Comparison of ENCODE assay signal across 8 cellular contexts in genomic region chr6:105401247-105402089, GRCh38. TPM values are rescaled to one million over a fixed set of nuclear protein-coding genes. Genes with fewer than 3 reads are reported as not detected.
DNase-seq lines count a peak whose midpoint lies in the region; ATAC-seq and TF ChIP-seq lines count a peak whose summit lies in the region.

No MANE protein-coding gene starts in this region.

- H3K4me1 ChIP-seq in PC-9 (replicated peaks; ENCODE audit: insufficient read depth) (peaks cover 20% of the 10 kb centered on the region), esophagus muscularis mucosa (peaks cover 30 to 43% (median 35%) of the 10 kb centered on the region in 4 donors), trophoblast cell (ENCODE audit: control insufficient read depth in 1 of 2, insufficient read depth in 2 of 2, low read length in 2 of 2) (peaks cover 0 to 13% of the 10 kb centered on the region in 2 experiments)

- TF ChIP-seq CTCF in PC-9 (conservative IDR thresholded peaks at IDR 0.05) (no peak), esophagus muscularis mucosa (IDR thresholded peaks at IDR 0.05) (no peak), lower leg skin (IDR thresholded peaks at IDR 0.05) (no peak)

- no peak overlapping the region for H3K14ac ChIP-seq in trophoblast cell (ENCODE audit: low read length)

- H3K36me3 ChIP-seq in PC-9 (ENCODE audit: low read depth) (no peaks in the 10 kb centered on the region), esophagus muscularis mucosa (peaks cover 2 to 8% (median 6%) of the 10 kb centered on the region in 4 donors), trophoblast cell (ENCODE audit: control insufficient read depth in 1 of 2, insufficient read depth in 2 of 2, low read length in 2 of 2) (no peaks in the 10 kb centered on the region)

- H3K4me3 ChIP-seq in PC-9 (peak overlapping the region; percentile 81), esophagus muscularis mucosa (peak overlapping the region; percentile 73 to 87 (median 80)), trophoblast cell (ENCODE audit: low read depth, low read length) (peak overlapping the region; percentile 99), lower leg skin (ENCODE audit: low read depth, poor library complexity, severe bottlenecking) (no peak overlapping the region)

- H3K4me2 ChIP-seq in PC-9: peak overlapping the region; percentile 84
- peak overlapping the region; percentile 75 for H3K4me2 ChIP-seq in trophoblast cell (ENCODE audit: low read length)

- H2BK5ac ChIP-seq in trophoblast cell (ENCODE audit: low read depth, low read length, poor library complexity): no peak overlapping the region

- no peak overlapping the region for H2AK5ac ChIP-seq in trophoblast cell (ENCODE audit: low read length)

- no peak overlapping the region for H2BK12ac ChIP-seq in trophoblast cell (ENCODE audit: low read length)

- peak; percentile 38 for DNase-seq in EH (ENCODE audit: low read depth)
- peak in 1 of 2 experiments; percentile 42 for DNase-seq in PC-9
- DNase-seq in esophagus muscularis mucosa (ENCODE audit: extremely low spot score): no peak
- no peak for DNase-seq in trophoblast cell
- no peak for DNase-seq in sciatic nerve (ENCODE audit: low spot score)
- no peak for DNase-seq in stimulated activated CD4-positive, alpha-beta T cell treated with anti-CD3 and anti-CD28 coated beads, Interleukin-4, amount 100 ng/mL, for 4 hours
- no peak for DNase-seq in lower leg skin (ENCODE audit: low spot score in 2 of 2)

- H3K27me3 ChIP-seq in PC-9 (ENCODE audit: insufficient read depth, low read depth) (no peaks in the 10 kb centered on the region), esophagus muscularis mucosa (no peaks in the 10 kb centered on the region), trophoblast cell (ENCODE audit: insufficient read depth, low read length) (no peaks in the 10 kb centered on the region)

- H3K9ac ChIP-seq in trophoblast cell (ENCODE audit: low read length): no peak overlapping the region

- no peaks in the 10 kb centered on the region for H3K9me2 ChIP-seq in PC-9 (ENCODE audit: insufficient read depth)

- no peak overlapping the region for H3K23ac ChIP-seq in trophoblast cell (ENCODE audit: low read length)

- ATAC-seq in sciatic nerve (no peak), GM21515 (IDR thresholded peaks at IDR 0.05; ENCODE audit: unreplicated experiment) (no peak)

- no peak overlapping the region for H2BK120ac ChIP-seq in trophoblast cell (ENCODE audit: insufficient read depth, low read length, poor library complexity)

- POLR2A ChIA-PET in PC-9 (lab: Charles Lee; ENCODE audit: unreplicated experiment): no interaction called here

- 68% methylated on average over 8 of the region's 8 CpGs for WGBS in esophagus muscularis mucosa
- WGBS in trophoblast cell (ENCODE audit: extremely low coverage, insufficient coverage, insufficient read length): no CpG with 5 or more reads among the region's 8 CpGs
- WGBS in lower leg skin, 2 donors: 60 to 66% methylated on average over 8 of the region's 8 CpGs

- H3K79me2 ChIP-seq in PC-9 (ENCODE audit: low read depth) (peaks cover 53% of the 10 kb centered on the region), trophoblast cell (ENCODE audit: control insufficient read depth, insufficient read depth, low read length, poor library complexity) (peaks cover 13% of the 10 kb centered on the region)

- CTCF ChIA-PET in PC-9 (lab: Charles Lee): interaction anchor here (0.6 to 1.6 kb wide), 3 partner anchors 12 to 130 kb away, joined by 3 to 4 read pairs (median 4); no protein-coding TSS in a partner anchor

- peaks cover 12% of the 10 kb centered on the region; the same call in 1 of the 2 replicates for H4K20me1 ChIP-seq in PC-9 (ENCODE audit: insufficient read depth)

- H3K4ac ChIP-seq in trophoblast cell (ENCODE audit: low read depth, low read length): peak overlapping the region; percentile 41

- no peak overlapping the region for H4K12ac ChIP-seq in trophoblast cell (ENCODE audit: low read depth, low read length)

- no peaks in the 10 kb centered on the region for H3K9me3 ChIP-seq in PC-9 (ENCODE audit: insufficient read depth, low read depth)
- no peaks in the 10 kb centered on the region for H3K9me3 ChIP-seq in esophagus muscularis mucosa
- H3K9me3 ChIP-seq in trophoblast cell (ENCODE audit: insufficient read depth, low read depth, low read length): no peaks in the 10 kb centered on the region

- H4K8ac ChIP-seq in trophoblast cell (ENCODE audit: low read depth, low read length): no peak overlapping the region

- no peak overlapping the region for H3K18ac ChIP-seq in trophoblast cell (ENCODE audit: low read length)

- no peak for TF ChIP-seq POLR2A in esophagus muscularis mucosa (IDR thresholded peaks at IDR 0.05; ENCODE audit: low read depth)
- no peak for TF ChIP-seq POLR2A in lower leg skin (IDR thresholded peaks at IDR 0.05)

- intact Hi-C loops in PC-9 (cut with micrococcal nuclease; ENCODE audit: unreplicated experiment) (loop anchor here (2.0 kb wide), 2 partner anchors 27 to 75 kb away; no protein-coding TSS in a partner anchor), esophagus muscularis mucosa (cut with DNase I) (loop anchor here (5.0 to 10.0 kb wide), 4 partner anchors 84 to 407 kb away; a partner anchor contains a TSS), sciatic nerve (cut with DNase I) (loop anchor here (10.0 kb wide), 1 partner anchor 307 kb away; no protein-coding TSS in a partner anchor), lower leg skin (cut with DNase I; ENCODE audit: low total_unique reads) (loop anchor here (5.0 kb wide), 1 partner anchor 314 kb away; no protein-coding TSS in a partner anchor)

- H4K91ac ChIP-seq in trophoblast cell (ENCODE audit: low read depth, low read length): no peak overlapping the region

- no TSS peak for BruUV-seq in PC-9 (replicated peaks; lab: Mats Ljungman, UMichigan)

- H3F3A ChIP-seq in PC-9 (ENCODE audit: insufficient read depth, low read depth): no peaks in the 10 kb centered on the region; the same call in 1 of the 2 replicates

- no peak for TF ChIP-seq EP300 in esophagus muscularis mucosa (IDR thresholded peaks at IDR 0.05)

- peaks cover 9% of the 10 kb centered on the region for H3K79me1 ChIP-seq in trophoblast cell (ENCODE audit: low read length)

- H2AFZ ChIP-seq in PC-9 (peak overlapping the region; percentile 67), trophoblast cell (ENCODE audit: insufficient read depth, low read length, poor library complexity) (no peak overlapping the region)

- peak overlapping the region; percentile 69 for H3K27ac ChIP-seq in PC-9
- H3K27ac ChIP-seq in esophagus muscularis mucosa (replicated peaks in 1 of 4): no peak overlapping the region
- no peak overlapping the region for H3K27ac ChIP-seq in trophoblast cell (ENCODE audit: low read depth, low read length)

RNA-seq across cellular contexts. Expression of gene PREP, which starts 1.4 kb away (rescaled TPM):
- total RNA-seq in PC-9 (2021) (35.8 and 36.7 TPM in 2 replicates), esophagus muscularis mucosa (10 to 100 TPM; 17.9 to 21.6 (median 19.0) TPM), sciatic nerve (19.8 TPM), lower leg skin (10 to 100 TPM; 33.9 to 39.1 (median 35.1) TPM)
- 45.1 and 45.2 TPM in 2 replicates for polyA plus RNA-seq in trophoblast cell (2013)
